10 cellular contexts compared by ENCODE assay signal in the genomic region with DNA sequence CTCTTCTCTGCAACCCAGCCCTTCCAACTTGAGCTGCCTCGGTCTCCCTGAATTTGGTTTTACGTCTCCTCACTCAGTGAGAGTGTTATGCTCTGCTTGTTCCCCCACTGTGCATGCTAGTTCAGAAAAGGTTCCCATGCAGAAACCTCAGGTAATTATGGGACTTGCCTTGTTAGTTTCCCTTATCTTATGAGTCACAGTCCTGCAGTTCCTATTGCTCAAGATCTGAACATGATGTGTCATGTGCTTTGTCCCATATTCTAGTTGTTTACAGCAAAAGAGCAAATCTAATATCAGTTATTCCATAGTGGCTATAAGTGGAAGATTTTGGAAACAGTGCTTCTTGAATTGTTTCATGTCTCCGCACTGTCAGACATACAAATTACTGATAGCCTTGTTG.
DNase-seq lines count a peak whose midpoint lies in the region; ATAC-seq, FAIRE-seq and TF ChIP-seq lines count a peak whose summit lies in the region.
"Had no signal": no experiment of that assay in that cellular context is flagged by ENCODE, and none has a peak within 500 bp of the region (broad histone marks: within the 10 kb centered on the region; RNA-seq: fewer than 3 reads in every experiment).

No MANE protein-coding gene starts in this region.

- H3K27me3 ChIP-seq in osteoblast (ENCODE audit: insufficient read depth, low read length) = no peaks in the 10 kb centered on the region
- H3K27me3 ChIP-seq in CD8-positive, alpha-beta memory T cell (ENCODE audit: insufficient read depth, low read length, poor library complexity, severe bottlenecking) = no peaks in the 10 kb centered on the region

- no peak for TF ChIP-seq CTCF in osteoblast (IDR thresholded peaks at IDR 0.05; ENCODE audit: extremely low read depth, low read depth, low read length)
- no peak for TF ChIP-seq CTCF in type B pancreatic cell (conservative IDR thresholded peaks at IDR 0.05)

- H3K9me3 ChIP-seq in osteoblast (ENCODE audit: low read depth, low read length) = no peaks in the 10 kb centered on the region
- H3K9me3 ChIP-seq in CD8-positive, alpha-beta memory T cell (ENCODE audit: low read length) = no peaks in the 10 kb centered on the region

- CTCF ChIA-PET in CD8-positive, alpha-beta memory T cell (lab: Charles Lee) = no interaction called here

- H3K36me3 Mint-ChIP-seq in CD8-positive, alpha-beta memory T cell = peaks cover 0 to 5% (median 0%) of the 10 kb centered on the region in 3 donors
- no peaks in the 10 kb centered on the region for H3K36me3 Mint-ChIP-seq in type B pancreatic cell
- H3K36me3 Mint-ChIP-seq: brain had no signal

- H2AFZ ChIP-seq in osteoblast (ENCODE audit: low read length) = no peak overlapping the region

- ATAC-seq in GM18907 (IDR thresholded peaks at IDR 0.05; ENCODE audit: unreplicated experiment) = peak; percentile 95
- ATAC-seq in HG02852 (IDR thresholded peaks at IDR 0.05; ENCODE audit: unreplicated experiment) = peak; percentile 96

- H3K4me3 ChIP-seq in osteoblast (ENCODE audit: insufficient read depth, low read length) = no peak overlapping the region
- H3K4me3 ChIP-seq in CD8-positive, alpha-beta memory T cell (ENCODE audit: low read length) = no peak overlapping the region

- peak overlapping the region; percentile 0 for H3K4me2 ChIP-seq in osteoblast (ENCODE audit: insufficient read depth, low read length)

- no peak overlapping the region for H3K27ac ChIP-seq in osteoblast (ENCODE audit: low read depth, low read length)
- H3K27ac ChIP-seq in CD8-positive, alpha-beta memory T cell (ENCODE audit: low read depth, low read length) = no peak overlapping the region

- FAIRE-seq in RCC 7860 (lab: Jason Lieb, UNC) = peak; percentile 87

- peaks cover 4 to 10% of the 10 kb centered on the region in 2 donors for H3K27me3 Mint-ChIP-seq in CD8-positive, alpha-beta memory T cell
- peaks cover 5% of the 10 kb centered on the region for H3K27me3 Mint-ChIP-seq in type B pancreatic cell

- no peaks in the 10 kb centered on the region for H3K4me1 Mint-ChIP-seq in CD8-positive, alpha-beta memory T cell
- peaks cover 8% of the 10 kb centered on the region for H3K4me1 Mint-ChIP-seq in type B pancreatic cell (ENCODE audit: unreplicated experiment)
- H3K4me1 Mint-ChIP-seq: brain had no signal

- peaks cover 29% of the 10 kb centered on the region for H3K4me1 ChIP-seq in osteoblast (ENCODE audit: insufficient read depth, low read length)
- no peaks in the 10 kb centered on the region for H3K4me1 ChIP-seq in CD8-positive, alpha-beta memory T cell (ENCODE audit: insufficient read depth, low read length)

- no peaks in the 10 kb centered on the region for H4K20me1 ChIP-seq in osteoblast (ENCODE audit: insufficient read depth, low read length)

- H3K9me3 Mint-ChIP-seq in CD8-positive, alpha-beta memory T cell = no peaks in the 10 kb centered on the region
- no peaks in the 10 kb centered on the region for H3K9me3 Mint-ChIP-seq in type B pancreatic cell

- POLR2A ChIA-PET in CD8-positive, alpha-beta memory T cell (lab: Charles Lee) = no interaction called here

- no peaks in the 10 kb centered on the region for H3K79me2 ChIP-seq in osteoblast (ENCODE audit: insufficient read depth, low read length)

- DNase-seq in RCC 7860 (ENCODE audit: low spot score) (peak; percentile 66), osteoblast (ENCODE audit: insufficient read length, low spot score, missing footprints) (no peak), NCI-H524 treated with DMSO at 0.1 percent for 48 hours (lab: John Stamatoyannopoulos, UW) (no peak), type B pancreatic cell (ENCODE audit: extremely low spot score, unreplicated experiment) (no peak), nucleus accumbens (lab: John Stamatoyannopoulos, UW) (no peak)
- no peak for DNase-seq in CD8-positive, alpha-beta memory T cell
- DNase-seq: NCI-H146 had no signal

- no peak overlapping the region for H3K4me3 Mint-ChIP-seq in CD8-positive, alpha-beta memory T cell
- H3K4me3 Mint-ChIP-seq in type B pancreatic cell = no peak overlapping the region
- H3K4me3 Mint-ChIP-seq: brain had no signal

- H3K27ac Mint-ChIP-seq in CD8-positive, alpha-beta memory T cell = no peak overlapping the region
- no peak overlapping the region for H3K27ac Mint-ChIP-seq in type B pancreatic cell
- H3K27ac Mint-ChIP-seq: brain had no signal

- H3K36me3 ChIP-seq in osteoblast (ENCODE audit: insufficient read depth, low read length) = no peaks in the 10 kb centered on the region
- H3K36me3 ChIP-seq in CD8-positive, alpha-beta memory T cell (ENCODE audit: insufficient read depth, low read length) = no peaks in the 10 kb centered on the region
